In the genomic region with DNA sequence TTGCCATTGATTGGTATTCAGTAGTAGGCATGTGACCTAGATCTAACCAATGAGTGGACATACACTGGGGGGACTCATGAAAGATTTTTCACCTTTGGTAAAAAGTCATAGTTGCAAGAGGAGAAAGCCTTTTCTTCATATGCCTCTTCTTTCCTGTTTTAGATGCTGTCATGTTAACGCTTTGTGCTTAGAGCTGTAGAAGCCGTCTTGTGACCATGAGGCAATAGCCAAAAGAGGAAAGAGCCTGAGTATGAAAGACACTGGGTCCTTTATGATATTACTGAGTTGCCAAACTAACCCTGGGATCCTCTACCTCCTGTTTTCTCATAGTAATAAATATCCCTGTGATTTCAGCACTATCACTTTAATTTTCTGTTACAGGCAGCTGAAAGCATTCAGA, we compare ENCODE assay signal across 17 cellular contexts.
"Had no signal": no experiment of that assay in that cellular context is flagged by ENCODE, and none has a peak within 500 bp of the region (broad histone marks: within the 10 kb centered on the region; RNA-seq: fewer than 3 reads in every experiment).

No MANE protein-coding gene starts in this region.

- ATAC-seq: left ventricle myocardium superior; mucosa of descending colon; right cardiac atrium; stimulated activated naive CD8-positive, alpha-beta T cell treated with anti-CD3 and anti-CD28 coated beads, Interleukin-15, amount 100 ng/mL, for 72 hours had no signal

- DNase-seq: activated B cell treated with CpG ODN at 0.5 μM for 24 hours; activated CD4-positive, alpha-beta memory T cell treated with anti-CD3 and anti-CD28 coated beads for 36 hours; activated CD4-positive, alpha-beta T cell treated with anti-CD3 and anti-CD28 coated beads for 4 hours; activated T-cell treated with anti-CD3 and anti-CD28 coated beads for 4 hours; effector CD8-positive, alpha-beta T cell; immature natural killer cell; kidney glomerular epithelial cell; left ventricle myocardium superior; mucosa of descending colon; naive B cell; right cardiac atrium; stimulated activated CD4-positive, alpha-beta T cell treated with anti-CD3 and anti-CD28 coated beads, Interleukin-2, amount 100 ng/mL, for 24 hours; stimulated activated naive CD8-positive, alpha-beta T cell treated with anti-CD3 and anti-CD28 coated beads, Interleukin-15, amount 100 ng/mL, for 72 hours had no signal

- H3K4me1 ChIP-seq: esophagus muscularis mucosa, neural progenitor cell, prostate gland had no signal

- H3K27me3 ChIP-seq: esophagus muscularis mucosa, neural progenitor cell had no signal

- H3K36me3 ChIP-seq: esophagus muscularis mucosa, neural progenitor cell, prostate gland had no signal

- FAIRE-seq: bronchial epithelial cell had no signal

- H3K9me3 ChIP-seq: mucosa of descending colon, prostate gland had no signal

- H3K4me3 ChIP-seq: esophagus muscularis mucosa, mucosa of descending colon, neural progenitor cell, prostate gland had no signal

- H3K27ac ChIP-seq: esophagus muscularis mucosa, neural progenitor cell, prostate gland had no signal
